Comparison of ENCODE assay signal across 8 cellular contexts in the genomic region with DNA sequence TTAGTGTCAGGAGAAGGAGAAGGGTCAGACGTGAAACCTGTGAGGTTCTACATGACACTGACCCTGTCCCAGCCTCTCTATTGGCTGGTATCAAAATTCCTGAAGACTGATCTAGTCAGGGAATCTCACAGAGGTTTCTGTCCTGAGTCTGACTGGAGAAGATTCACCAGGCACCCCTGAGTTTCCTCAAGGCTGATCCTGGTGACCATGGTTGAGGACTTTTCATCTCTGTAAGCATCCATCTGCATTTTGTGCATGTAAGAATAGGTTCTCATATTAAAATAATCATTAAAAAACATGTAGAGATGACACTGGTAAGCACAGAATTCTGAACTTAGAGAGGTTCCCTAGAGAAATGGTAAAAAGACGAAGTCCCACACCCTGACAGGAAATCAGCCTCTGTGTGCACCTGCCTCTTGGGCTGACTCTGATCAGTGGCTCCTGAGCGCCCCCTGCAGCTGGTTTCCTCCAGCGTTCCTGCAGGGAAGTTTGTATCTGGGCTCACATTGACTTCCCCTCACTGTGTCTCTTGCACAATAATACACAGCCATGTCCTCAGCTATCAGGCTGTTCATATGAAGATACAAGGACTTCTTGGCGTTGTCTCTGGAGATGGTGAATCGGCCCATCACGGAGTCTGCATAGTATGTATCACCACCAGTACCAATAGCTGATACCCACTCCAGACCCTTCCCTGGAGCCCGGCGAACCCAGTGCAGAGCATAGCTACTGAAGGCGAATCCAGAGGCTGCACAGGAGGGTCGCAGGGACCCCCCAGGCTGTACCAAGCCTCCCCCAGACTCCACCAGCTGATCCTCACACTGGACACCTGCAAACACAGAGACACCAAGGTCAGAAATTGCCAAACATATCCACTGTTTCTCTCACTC.
A peak's percentile ranks its signal among the peaks of the same experiment; 100 is the strongest.
DNase-seq lines count a peak whose midpoint lies in the region; ATAC-seq and TF ChIP-seq lines count a peak whose summit lies in the region.

No MANE protein-coding gene starts in this region.

- WGBS in stomach, 5 donors = 48 to 53% (median 51%) methylated on average over 10 to 11 of the region's 11 CpGs

- in situ Hi-C loops in gastrocnemius medialis (cut with MboI; ENCODE audit: low sequenced_read_pairs in 4 of 4) = no loop called here

- H3K27me3 ChIP-seq in right atrium auricular region = no peaks in the 10 kb centered on the region
- H3K27me3 ChIP-seq in stomach = no peaks in the 10 kb centered on the region
- H3K27me3 ChIP-seq in gastrocnemius medialis = no peaks in the 10 kb centered on the region

- no peak for TF ChIP-seq POLR2A in stomach (IDR thresholded peaks at IDR 0.05)
- no peak for TF ChIP-seq POLR2A in gastrocnemius medialis (IDR thresholded peaks at IDR 0.05)

- H3K4me3 ChIP-seq in right atrium auricular region (no peak overlapping the region), stomach (no peak overlapping the region), gastrocnemius medialis (no peak overlapping the region)

- H3K36me3 ChIP-seq in right atrium auricular region (no peaks in the 10 kb centered on the region), stomach (no peaks in the 10 kb centered on the region), gastrocnemius medialis (no peaks in the 10 kb centered on the region)

- intact Hi-C loops in Right ventricle myocardium inferior (cut with DNase I) (no loop called here), stomach (cut with DNase I; ENCODE audit: low total_unique reads) (no loop called here), gastrocnemius medialis (cut with DNase I; ENCODE audit: low total_unique reads) (no loop called here)

- no peaks in the 10 kb centered on the region for H3K9me3 ChIP-seq in right atrium auricular region
- no peaks in the 10 kb centered on the region for H3K9me3 ChIP-seq in stomach
- no peaks in the 10 kb centered on the region for H3K9me3 ChIP-seq in gastrocnemius medialis

- H3K27ac ChIP-seq in right atrium auricular region = no peak overlapping the region
- no peak overlapping the region for H3K27ac ChIP-seq in stomach
- H3K27ac ChIP-seq in gastrocnemius medialis = no peak overlapping the region

- ATAC-seq in Right ventricle myocardium inferior (no peak), gastrocnemius medialis (no peak)

- peak; percentile 72 for DNase-seq in Right ventricle myocardium inferior (ENCODE audit: missing footprints)
- no peak for DNase-seq in right atrium auricular region (ENCODE audit: low spot score)
- peak; percentile 92 for DNase-seq in activated CD4-positive, alpha-beta T cell treated with anti-CD3 and anti-CD28 coated beads for 48 hours
- DNase-seq in inferior parietal cortex (ENCODE audit: extremely low spot score) = peak; percentile 1
- peak; percentile 38 for DNase-seq in stomach
- DNase-seq in NCI-H2171 treated with DMSO at 0.1 percent for 48 hours (lab: John Stamatoyannopoulos, UW) = no peak
- no peak for DNase-seq in globus pallidus (ENCODE audit: low spot score)
- no peak for DNase-seq in gastrocnemius medialis

- TF ChIP-seq CTCF in right atrium auricular region (IDR thresholded peaks at IDR 0.05) (peak in 1 of 2 donors; percentile 49), stomach (IDR thresholded peaks at IDR 0.05) (no peak), gastrocnemius medialis (IDR thresholded peaks at IDR 0.05 in 4 of 5, conservative IDR thresholded peaks at IDR 0.05 in 1 of 5) (no peak)

- TF ChIP-seq EP300 in stomach (IDR thresholded peaks at IDR 0.05) = no peak

- no peaks in the 10 kb centered on the region for H3K4me1 ChIP-seq in right atrium auricular region
- no peaks in the 10 kb centered on the region for H3K4me1 ChIP-seq in stomach
- no peaks in the 10 kb centered on the region for H3K4me1 ChIP-seq in gastrocnemius medialis

Comparison
In these comparisons a context has a peak if more than half of its experiments do, and no peak if none do; other contexts are left out.
1. DNase-seq: peak in Right ventricle myocardium inferior (single experiment), activated CD4-positive, alpha-beta T cell treated with anti-CD3 and anti-CD28 coated beads for 48 hours (single experiment), inferior parietal cortex (single experiment) and stomach (single experiment); none in right atrium auricular region (single experiment), NCI-H2171 treated with DMSO at 0.1 percent for 48 hours (single experiment), globus pallidus (single experiment) and gastrocnemius medialis (0 of 2).